Comparison of ENCODE assay signal across 8 cellular contexts in the genomic region with DNA sequence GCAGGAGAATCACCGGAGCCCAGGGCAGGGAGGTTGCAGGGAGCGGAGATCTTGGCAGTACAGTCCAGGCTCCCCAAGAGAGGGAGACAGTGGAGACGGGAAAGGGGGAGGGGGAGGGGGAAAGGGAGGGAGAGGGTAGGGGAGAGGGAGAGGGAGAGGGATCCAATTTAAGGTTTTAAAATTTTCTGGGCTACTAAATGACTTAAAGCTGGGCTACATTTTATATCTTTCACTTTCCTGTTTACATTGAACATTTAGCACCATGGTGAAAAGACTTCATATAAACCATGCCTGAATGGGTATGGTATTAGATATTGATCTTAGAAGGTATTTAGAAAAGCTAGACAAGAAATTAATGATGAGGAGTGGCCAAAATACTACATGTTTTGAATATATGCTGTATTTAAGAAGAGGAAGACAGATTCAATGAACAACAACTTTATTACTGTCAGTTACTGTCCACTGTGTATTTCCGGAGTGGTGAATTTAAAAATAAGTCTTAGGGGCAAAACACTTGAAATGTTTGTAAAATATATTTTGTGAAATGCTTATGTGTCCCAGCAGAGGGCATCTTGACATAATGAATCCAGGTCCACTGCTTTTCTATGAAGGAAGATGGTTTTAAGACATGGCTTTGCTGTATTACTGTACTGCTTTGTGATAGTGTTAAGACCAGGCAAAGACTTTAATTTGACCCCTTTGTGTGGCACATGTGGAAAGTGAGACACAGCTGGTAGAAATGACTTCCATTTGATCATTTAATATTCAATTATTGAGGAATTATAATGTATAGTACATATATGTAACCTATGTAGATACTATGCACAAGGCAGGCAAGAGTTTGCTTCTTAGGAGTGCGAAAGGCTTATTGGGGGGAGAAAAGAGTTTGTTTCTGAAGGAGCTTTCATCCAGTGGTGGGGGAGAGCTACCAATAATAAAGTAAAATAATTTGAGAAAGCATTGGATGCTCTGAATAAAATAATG. TPM values are rescaled to one million over a fixed set of nuclear protein-coding genes. Genes with fewer than 3 reads are reported as not detected.
A peak's percentile ranks its signal among the peaks of the same experiment; 100 is the strongest.
DNase-seq lines count a peak whose midpoint lies in the region; ATAC-seq and TF ChIP-seq lines count a peak whose summit lies in the region.

No MANE protein-coding gene starts in this region.

- H3K4me1 Mint-ChIP-seq in osteocyte (ENCODE audit: unreplicated experiment), result peaks cover 12% of the 10 kb centered on the region

- no peaks in the 10 kb centered on the region for H3K9me3 ChIP-seq in vagina

- H3K4me3 ChIP-seq in vagina, result no peak overlapping the region

- H3K27ac ChIP-seq in epithelial cell of prostate (peak overlapping the region; percentile 56), vagina (no peak overlapping the region)

- H3K36me3 Mint-ChIP-seq in osteocyte (ENCODE audit: unreplicated experiment), result peaks cover 33% of the 10 kb centered on the region

- TF ChIP-seq CTCF in osteocyte (IDR thresholded peaks at IDR 0.05) (peak; percentile 73), vagina (IDR thresholded peaks at IDR 0.05) (peak in 1 of 3 experiments; percentile 19)

- peak overlapping the region; percentile 32 for H3K27ac Mint-ChIP-seq in osteocyte (ENCODE audit: unreplicated experiment)

- no peak for TF ChIP-seq POLR2A in vagina (IDR thresholded peaks at IDR 0.05)

- intact Hi-C loops in vagina (cut with DNase I), result no loop called here

- no peaks in the 10 kb centered on the region for H3K4me1 ChIP-seq in vagina

- DNase-seq in ELR (ENCODE audit: low read depth), result peak; percentile 82
- DNase-seq in LHCN-M2 (ENCODE audit: low read depth), result peak; percentile 86
- peak; percentile 69 for DNase-seq in RPMI7951 (ENCODE audit: low read depth)
- no peak for DNase-seq in epithelial cell of prostate (ENCODE audit: low read depth, low spot score)
- DNase-seq in osteocyte (ENCODE audit: extremely low spot score, unreplicated experiment), result no peak
- no peak for DNase-seq in stimulated activated CD8-positive, alpha-beta memory T cell treated with anti-CD3 and anti-CD28 coated beads, Interleukin-4, amount 100 ng/mL, for 48 hours
- no peak for DNase-seq in vagina (ENCODE audit: extremely low spot score in 2 of 2)

- H3K36me3 ChIP-seq in vagina, result peaks cover 0 to 20% of the 10 kb centered on the region in 2 donors

- no peak overlapping the region for H3K4me3 Mint-ChIP-seq in osteocyte (ENCODE audit: unreplicated experiment)

- no peaks in the 10 kb centered on the region for H3K27me3 Mint-ChIP-seq in osteocyte (ENCODE audit: unreplicated experiment)

- peaks cover 15% of the 10 kb centered on the region for H3K9me3 Mint-ChIP-seq in osteocyte (ENCODE audit: unreplicated experiment)

- no peak for ATAC-seq in GM21390 (IDR thresholded peaks at IDR 0.05; ENCODE audit: unreplicated experiment)

- H3K27me3 ChIP-seq in vagina, result no peaks in the 10 kb centered on the region

RNA-seq across cellular contexts. Expression of a gene that starts 52.8 kb away (rescaled TPM):
- total RNA-seq in LHCN-M2 (2014; rRNA removed), result 9.2 and 12.7 TPM in 2 replicates
- 8.2 TPM for polyA plus RNA-seq in LHCN-M2 (2012)
- 7.2 and 8.7 TPM in 2 replicates for total RNA-seq in RPMI7951 (2014; rRNA removed; shearing (Covaris generic))
- total RNA-seq in osteocyte, result 15.8 and 20.7 TPM in 2 replicates
- total RNA-seq in vagina, result 22.6 TPM

Comparison
In these comparisons a context has a peak if more than half of its experiments do, and no peak if none do; other contexts are left out.
1. DNase-seq: peak in ELR (single experiment), LHCN-M2 (single experiment) and RPMI7951 (single experiment); none in epithelial cell of prostate (single experiment), osteocyte (single experiment), stimulated activated CD8-positive, alpha-beta memory T cell treated with anti-CD3 and anti-CD28 coated beads, Interleukin-4, amount 100 ng/mL, for 48 hours (single experiment) and vagina (0 of 2).